1 cellular context compared by ENCODE assay signal in the genomic region with DNA sequence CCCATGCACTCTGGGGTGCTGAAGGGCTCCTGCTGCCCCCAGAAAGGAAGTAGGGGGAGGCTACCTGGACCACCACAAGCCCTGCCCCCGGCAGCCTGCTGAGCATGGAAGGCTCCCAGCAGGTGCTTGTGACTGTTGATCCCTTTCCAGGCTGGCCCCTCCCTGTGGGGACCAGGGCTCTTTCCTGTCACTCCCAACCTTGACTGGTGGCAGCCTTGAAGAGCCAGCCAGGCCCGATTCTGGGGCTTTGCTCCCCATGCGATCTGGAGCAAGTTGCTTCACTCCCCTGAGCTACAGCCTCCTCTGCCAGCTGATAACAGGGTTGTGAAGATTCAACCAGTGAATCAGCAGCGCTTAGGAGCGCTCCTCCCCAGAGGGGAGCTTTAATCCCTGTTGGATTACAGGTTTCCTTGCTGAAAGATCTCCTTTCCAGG.
TF ChIP-seq lines count a peak whose summit lies in the region.

No MANE protein-coding gene starts in this region.

TF ChIP-seq in GM12878, 131 proteins besides CTCF, POLR2A, EP300 and RAD21:
- no peak for TF ChIP-seq IRF3 (IDR thresholded peaks at IDR 0.05)
- TF ChIP-seq TCF3 (IDR thresholded peaks at IDR 0.05; ENCODE audit: borderline replicate concordance, insufficient read depth, low read depth, low read length): no peak
TF ChIP-seq in GM12878: peak in this region for 0.
